In the genomic region with DNA sequence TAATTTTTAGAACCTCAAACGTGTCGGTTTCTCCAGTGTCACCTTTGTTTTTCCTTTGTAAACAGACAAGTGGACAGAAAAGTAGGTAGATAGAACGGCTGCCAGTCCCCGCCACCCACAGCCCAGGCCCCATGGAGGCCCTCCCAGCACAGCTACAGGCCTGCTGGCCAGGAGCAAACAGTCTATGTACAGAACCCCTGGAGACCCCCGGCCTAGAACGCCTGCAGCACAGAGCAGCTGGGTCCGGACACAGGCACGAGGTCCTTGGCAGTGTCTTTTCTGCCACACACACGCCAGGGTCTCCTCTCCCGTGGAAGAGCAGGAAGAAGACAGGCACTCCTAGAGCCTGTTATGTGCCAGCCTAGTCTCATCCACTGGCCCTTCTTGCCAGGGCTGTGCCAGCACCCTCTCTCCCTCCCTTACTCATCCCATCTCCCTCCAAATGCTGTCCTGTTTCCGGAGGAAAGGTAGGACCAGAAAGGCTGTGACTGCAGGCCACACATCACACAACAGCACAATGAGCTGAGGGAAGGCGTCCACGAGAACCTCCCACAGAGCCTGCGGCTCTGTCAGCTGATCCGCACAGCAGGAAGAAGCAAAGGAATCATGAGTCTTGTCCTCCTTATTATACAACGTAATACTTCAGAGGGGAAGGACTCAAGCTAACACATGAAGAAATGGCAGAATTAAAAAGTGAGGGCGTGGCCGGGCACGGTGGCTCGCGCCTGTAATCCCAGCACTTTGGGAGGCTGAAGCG, we compare ENCODE assay signal across 19 cellular contexts.
"Had no signal": no experiment of that assay in that cellular context is flagged by ENCODE, and none has a peak within 500 bp of the region (broad histone marks: within the 10 kb centered on the region; RNA-seq: fewer than 3 reads in every experiment).

No MANE protein-coding gene starts in this region.

- H3K9me3 ChIP-seq: colonic mucosa, gastrocnemius medialis, heart left ventricle, suprapubic skin had no signal

- H3K4me1 Mint-ChIP-seq: endodermal cell, nephron had no signal

- H3K36me3 ChIP-seq: colonic mucosa had no signal

- H3K4me1 ChIP-seq: colonic mucosa, suprapubic skin had no signal

- H3K27me3 ChIP-seq: colonic mucosa, gastrocnemius medialis, heart left ventricle, suprapubic skin had no signal

- H3K27ac Mint-ChIP-seq: endodermal cell; nephron; stimulated activated naive CD8-positive, alpha-beta T cell treated with anti-CD3 and anti-CD28 coated beads, Interleukin-15, Interleukin-2, amounts not matched to agents 100 ng/mL and 50 ng/mL, for 24 hours; T-cell; type B pancreatic cell had no signal

- H3K27me3 Mint-ChIP-seq: stimulated activated naive CD8-positive, alpha-beta T cell treated with anti-CD3 and anti-CD28 coated beads, Interleukin-15, Interleukin-2, amounts not matched to agents 100 ng/mL and 50 ng/mL, for 24 hours; T-cell; type B pancreatic cell had no signal

- H3K4me3 ChIP-seq: colonic mucosa, gastrocnemius medialis, heart left ventricle, suprapubic skin had no signal

- H3K27ac ChIP-seq: colonic mucosa, gastrocnemius medialis, heart left ventricle, suprapubic skin had no signal

- H3K9me3 Mint-ChIP-seq: activated T-cell treated with anti-CD3 and anti-CD28 coated beads, Interleukin-2, amount 50 U/mL, for 4 hours; endodermal cell; nephron; stimulated activated naive CD8-positive, alpha-beta T cell treated with anti-CD3 and anti-CD28 coated beads, Interleukin-15, Interleukin-2, amounts not matched to agents 100 ng/mL and 50 ng/mL, for 24 hours; T-cell; type B pancreatic cell had no signal

- DNase-seq: activated CD4-positive, alpha-beta T cell treated with anti-CD3 and anti-CD28 coated beads, Interleukin-2, amount 50 U/mL, for 1 hour; activated CD8-positive, alpha-beta memory T cell treated with anti-CD3 and anti-CD28 coated beads, Interleukin-2, amount 50 U/mL, for 4 hours; activated effector memory CD4-positive, alpha-beta T cell treated with Interleukin-2 at 50 U/mL for 16 hours; activated naive CD4-positive, alpha-beta T cell treated with anti-CD3 and anti-CD28 coated beads, Interleukin-2, amount 50 U/mL, for 16 hours; activated T-cell treated with anti-CD3 and anti-CD28 coated beads, Interleukin-2, amount 50 U/mL, for 4 hours; caudate nucleus; colonic mucosa; endodermal cell; erythroblast; gastrocnemius medialis; midbrain; stimulated activated CD4-positive, alpha-beta T cell treated with anti-CD3 and anti-CD28 coated beads, Interleukin-2, amount 100 ng/mL, for 24 hours; T-cell; T1000 had no signal

- H3K4me3 Mint-ChIP-seq: activated T-cell treated with anti-CD3 and anti-CD28 coated beads, Interleukin-2, amount 50 U/mL, for 4 hours; endodermal cell; nephron; stimulated activated naive CD8-positive, alpha-beta T cell treated with anti-CD3 and anti-CD28 coated beads, Interleukin-15, Interleukin-2, amounts not matched to agents 100 ng/mL and 50 ng/mL, for 24 hours; T-cell; type B pancreatic cell had no signal
